ENCODE assay signal across 28 cellular contexts in the genomic region with DNA sequence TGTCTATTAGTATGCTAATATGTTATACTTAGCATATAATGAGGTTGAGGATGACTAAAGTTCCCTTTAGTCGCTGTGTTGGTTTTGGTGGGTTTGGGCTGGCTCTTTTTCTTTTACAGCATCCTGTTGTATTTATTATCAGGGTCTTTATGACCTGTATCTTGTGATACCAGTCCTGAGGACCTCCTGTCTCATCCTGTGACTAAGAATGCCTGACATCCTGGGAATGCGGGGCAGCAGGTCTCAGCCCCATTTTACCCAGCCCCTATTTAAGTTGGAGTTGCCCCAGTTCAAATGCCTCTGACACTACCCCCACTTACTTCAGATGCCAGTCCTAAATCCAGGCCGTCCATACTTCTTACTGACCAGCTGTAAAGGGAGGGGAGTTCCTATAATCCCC. TPM values are rescaled to one million over a fixed set of nuclear protein-coding genes. Genes with fewer than 3 reads are reported as not detected.
A peak's percentile ranks its signal among the peaks of the same experiment; 100 is the strongest.
DNase-seq lines count a peak whose midpoint lies in the region; ATAC-seq and TF ChIP-seq lines count a peak whose summit lies in the region.
"Had no signal": no experiment of that assay in that cellular context is flagged by ENCODE, and none has a peak within 500 bp of the region (broad histone marks: within the 10 kb centered on the region; RNA-seq: fewer than 3 reads in every experiment).

No MANE protein-coding gene starts in this region.

- H3K4me2 ChIP-seq in trophoblast cell (ENCODE audit: low read length): peak overlapping the region; percentile 43

- CTCF ChIA-PET in WTC11 (lab: Charles Lee): interaction anchor here (1.2 to 1.6 kb wide), 2 partner anchors 169 to 259 kb away, joined by 3 to 6 read pairs; no protein-coding TSS in a partner anchor
- CTCF ChIA-PET in GM10248 (lab: Yijun Ruan, JAX): no interaction called here

- no peak overlapping the region for H2AFZ ChIP-seq in trophoblast cell (ENCODE audit: insufficient read depth, low read length, poor library complexity)

- no peak overlapping the region for H3K18ac ChIP-seq in trophoblast cell (ENCODE audit: low read length)

- no peak overlapping the region for H3K23ac ChIP-seq in trophoblast cell (ENCODE audit: low read length)

- H2BK120ac ChIP-seq in trophoblast cell (ENCODE audit: insufficient read depth, low read length, poor library complexity): no peak overlapping the region

- ATAC-seq in WTC11 (peak; percentile 53; the same call in 1 of the 2 replicates), HG03442 (IDR thresholded peaks at IDR 0.05; ENCODE audit: unreplicated experiment) (no peak)
- ATAC-seq: Panc1 had no signal

- H3K36me3 Mint-ChIP-seq in WTC11: peaks cover 12% of the 10 kb centered on the region
- H3K36me3 Mint-ChIP-seq: CD4-positive, CD25-positive, alpha-beta regulatory T cell had no signal

- H2BK5ac ChIP-seq in trophoblast cell (ENCODE audit: low read depth, low read length, poor library complexity): no peak overlapping the region

- H4K91ac ChIP-seq in trophoblast cell (ENCODE audit: low read depth, low read length): no peak overlapping the region

- no peak overlapping the region for H2AK5ac ChIP-seq in trophoblast cell (ENCODE audit: low read length)

- H3K9me3 Mint-ChIP-seq in WTC11: peaks cover 21% of the 10 kb centered on the region
- H3K9me3 Mint-ChIP-seq: HFFc6, IgD-negative memory B cell had no signal

- no peak overlapping the region for H3K27ac ChIP-seq in trophoblast cell (ENCODE audit: low read depth, low read length)
- H3K27ac ChIP-seq: BLaER1, RWPE1, SK-N-MC had no signal

- H3K27me3 Mint-ChIP-seq in WTC11 (ENCODE audit: low read depth): no peaks in the 10 kb centered on the region; the same call in 1 of the 2 replicates
- H3K27me3 Mint-ChIP-seq: CD4-positive, CD25-positive, alpha-beta regulatory T cell had no signal

- peaks cover 9 to 18% of the 10 kb centered on the region in 2 experiments for H3K4me1 ChIP-seq in trophoblast cell (ENCODE audit: control insufficient read depth in 1 of 2, insufficient read depth in 2 of 2, low read length in 2 of 2)

- peaks cover 12% of the 10 kb centered on the region for H3K4me1 Mint-ChIP-seq in WTC11
- H3K4me1 Mint-ChIP-seq: CD4-positive, CD25-positive, alpha-beta regulatory T cell; IgD-negative memory B cell had no signal

- no peaks in the 10 kb centered on the region for H3K36me3 ChIP-seq in trophoblast cell (ENCODE audit: control insufficient read depth in 1 of 2, insufficient read depth in 2 of 2, low read length in 2 of 2)
- H3K36me3 ChIP-seq: BLaER1 had no signal

- no peak overlapping the region for H2BK12ac ChIP-seq in trophoblast cell (ENCODE audit: low read length)

- no peak overlapping the region for H3K4me3 ChIP-seq in trophoblast cell (ENCODE audit: low read depth, low read length)
- H3K4me3 ChIP-seq: BLaER1, SK-N-MC had no signal

- H3K14ac ChIP-seq in trophoblast cell (ENCODE audit: low read length): no peak overlapping the region

- no peaks in the 10 kb centered on the region for H3K9me3 ChIP-seq in trophoblast cell (ENCODE audit: insufficient read depth, low read depth, low read length)

- no peaks in the 10 kb centered on the region for H3K27me3 ChIP-seq in trophoblast cell (ENCODE audit: insufficient read depth, low read length)
- H3K27me3 ChIP-seq: BLaER1 had no signal

- no peak overlapping the region for H3K4me3 Mint-ChIP-seq in WTC11
- H3K4me3 Mint-ChIP-seq: CD4-positive, CD25-positive, alpha-beta regulatory T cell; HFFc6; IgD-negative memory B cell had no signal

- DNase-seq in EL: peak; percentile 16
- DNase-seq in HT1080 (ENCODE audit: low read depth): peak; percentile 36
- no peak for DNase-seq in WTC11 (ENCODE audit: low spot score)
- peak; percentile 34 to 57 for DNase-seq in trophoblast cell
- no peak for DNase-seq in NCI-H748 (lab: John Stamatoyannopoulos, UW; ENCODE audit: unreplicated experiment)
- DNase-seq in OCI-M1 (lab: John Stamatoyannopoulos, UW): no peak
- no peak for DNase-seq in GM10248 (ENCODE audit: extremely low spot score)
- DNase-seq: CD4-positive, CD25-positive, alpha-beta regulatory T cell; GDM1; H7; HFFc6; Kasumi-1; MV-4-11; NCI-H1105; NCI-H146; NCI-H1930; NCI-H2107; NCI-H446; NCI-H524 treated with DMSO at 0.1 percent for 48 hours; NCI-H82; NK-92 treated with Interleukin-12 subunit alpha and Interleukin-12 subunit beta, amount 100 ng/mL, for 24 hours; SIG-M5 had no signal

- no peak overlapping the region for H4K12ac ChIP-seq in trophoblast cell (ENCODE audit: low read depth, low read length)

- H3K9ac ChIP-seq in trophoblast cell (ENCODE audit: low read length): no peak overlapping the region
- H3K9ac ChIP-seq: BLaER1 had no signal

- 0 out of 2 replicates have a peak overlapping the region, but pooled peaks have one; percentile 19 for H3K27ac Mint-ChIP-seq in WTC11
- H3K27ac Mint-ChIP-seq: CD4-positive, CD25-positive, alpha-beta regulatory T cell; HFFc6; IgD-negative memory B cell had no signal

- no peak for TF ChIP-seq CTCF in WTC11 (IDR thresholded peaks at IDR 0.05)
- no peak for TF ChIP-seq CTCF in GM10248 (IDR thresholded peaks at IDR 0.05; ENCODE audit: control extremely low read depth, extremely low read depth, low read depth, missing control alignments)

- no peak overlapping the region for H4K8ac ChIP-seq in trophoblast cell (ENCODE audit: low read depth, low read length)

- no peaks in the 10 kb centered on the region for H3K79me2 ChIP-seq in trophoblast cell (ENCODE audit: control insufficient read depth, insufficient read depth, low read length, poor library complexity)

- WGBS in trophoblast cell (ENCODE audit: extremely low coverage, insufficient coverage, insufficient read length): no CpG with 5 or more reads among the region's 3 CpGs

- H3K79me1 ChIP-seq in trophoblast cell (ENCODE audit: low read length): peaks cover 2% of the 10 kb centered on the region

- no peak overlapping the region for H3K4ac ChIP-seq in trophoblast cell (ENCODE audit: low read depth, low read length)

- POLR2A ChIA-PET in WTC11 (lab: Charles Lee): no interaction called here
- POLR2A ChIA-PET in GM10248 (lab: Yijun Ruan, JAX): no interaction called here

TF ChIP-seq in WTC11, 78 proteins besides CTCF, POLR2A, EP300 and RAD21:
- TF ChIP-seq, protein P1, sequence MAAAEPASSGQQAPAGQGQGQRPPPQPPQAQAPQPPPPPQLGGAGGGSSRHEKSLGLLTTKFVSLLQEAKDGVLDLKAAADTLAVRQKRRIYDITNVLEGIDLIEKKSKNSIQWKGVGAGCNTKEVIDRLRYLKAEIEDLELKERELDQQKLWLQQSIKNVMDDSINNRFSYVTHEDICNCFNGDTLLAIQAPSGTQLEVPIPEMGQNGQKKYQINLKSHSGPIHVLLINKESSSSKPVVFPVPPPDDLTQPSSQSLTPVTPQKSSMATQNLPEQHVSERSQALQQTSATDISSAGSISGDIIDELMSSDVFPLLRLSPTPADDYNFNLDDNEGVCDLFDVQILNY (CRISPR knock-in tag; IDR thresholded peaks at IDR 0.05): no peak
- TF ChIP-seq NFATC4 (CRISPR knock-in tag; IDR thresholded peaks at IDR 0.05) (no peak), NFE2L1 (CRISPR knock-in tag; IDR thresholded peaks at IDR 0.05) (no peak), SMAD4 (CRISPR knock-in tag; IDR thresholded peaks at IDR 0.05) (no peak), ATF1 (CRISPR knock-in tag; IDR thresholded peaks at IDR 0.05) (no peak)
- TF ChIP-seq, protein P2, sequence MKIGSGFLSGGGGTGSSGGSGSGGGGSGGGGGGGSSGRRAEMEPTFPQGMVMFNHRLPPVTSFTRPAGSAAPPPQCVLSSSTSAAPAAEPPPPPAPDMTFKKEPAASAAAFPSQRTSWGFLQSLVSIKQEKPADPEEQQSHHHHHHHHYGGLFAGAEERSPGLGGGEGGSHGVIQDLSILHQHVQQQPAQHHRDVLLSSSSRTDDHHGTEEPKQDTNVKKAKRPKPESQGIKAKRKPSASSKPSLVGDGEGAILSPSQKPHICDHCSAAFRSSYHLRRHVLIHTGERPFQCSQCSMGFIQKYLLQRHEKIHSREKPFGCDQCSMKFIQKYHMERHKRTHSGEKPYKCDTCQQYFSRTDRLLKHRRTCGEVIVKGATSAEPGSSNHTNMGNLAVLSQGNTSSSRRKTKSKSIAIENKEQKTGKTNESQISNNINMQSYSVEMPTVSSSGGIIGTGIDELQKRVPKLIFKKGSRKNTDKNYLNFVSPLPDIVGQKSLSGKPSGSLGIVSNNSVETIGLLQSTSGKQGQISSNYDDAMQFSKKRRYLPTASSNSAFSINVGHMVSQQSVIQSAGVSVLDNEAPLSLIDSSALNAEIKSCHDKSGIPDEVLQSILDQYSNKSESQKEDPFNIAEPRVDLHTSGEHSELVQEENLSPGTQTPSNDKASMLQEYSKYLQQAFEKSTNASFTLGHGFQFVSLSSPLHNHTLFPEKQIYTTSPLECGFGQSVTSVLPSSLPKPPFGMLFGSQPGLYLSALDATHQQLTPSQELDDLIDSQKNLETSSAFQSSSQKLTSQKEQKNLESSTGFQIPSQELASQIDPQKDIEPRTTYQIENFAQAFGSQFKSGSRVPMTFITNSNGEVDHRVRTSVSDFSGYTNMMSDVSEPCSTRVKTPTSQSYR (CRISPR knock-in tag; IDR thresholded peaks at IDR 0.05): no peak

RNA-seq across cellular contexts. Expression of a gene that starts 59.5 kb away (rescaled TPM):
- 14.6 and 20.0 TPM in 2 replicates for total RNA-seq in HT1080 (2014; rRNA removed; shearing (Covaris generic))
- 14.0 and 16.4 TPM in 2 replicates for polyA plus RNA-seq in HT1080 (2015; cell fraction: cytosol; rRNA removed)
- polyA plus RNA-seq in HT1080 (2015; cell fraction: nucleus; rRNA removed): 35.3 and 39.8 TPM in 2 replicates
- total RNA-seq in WTC11 (2021): 16.6 to 26.4 TPM (median 24.1 TPM) in 3 replicates
- 26.3 and 27.8 TPM in 2 replicates for polyA plus RNA-seq in trophoblast cell (2013)

Comparison
In these comparisons a context has a peak if more than half of its experiments do, and no peak if none do; other contexts are left out.
1. DNase-seq: peak in EL (single experiment), HT1080 (single experiment) and trophoblast cell (2 of 2); none in WTC11 (single experiment), NCI-H748 (single experiment), OCI-M1 (single experiment) and GM10248 (single experiment).